Comparison of ENCODE assay signal across 10 cellular contexts in the genomic region with DNA sequence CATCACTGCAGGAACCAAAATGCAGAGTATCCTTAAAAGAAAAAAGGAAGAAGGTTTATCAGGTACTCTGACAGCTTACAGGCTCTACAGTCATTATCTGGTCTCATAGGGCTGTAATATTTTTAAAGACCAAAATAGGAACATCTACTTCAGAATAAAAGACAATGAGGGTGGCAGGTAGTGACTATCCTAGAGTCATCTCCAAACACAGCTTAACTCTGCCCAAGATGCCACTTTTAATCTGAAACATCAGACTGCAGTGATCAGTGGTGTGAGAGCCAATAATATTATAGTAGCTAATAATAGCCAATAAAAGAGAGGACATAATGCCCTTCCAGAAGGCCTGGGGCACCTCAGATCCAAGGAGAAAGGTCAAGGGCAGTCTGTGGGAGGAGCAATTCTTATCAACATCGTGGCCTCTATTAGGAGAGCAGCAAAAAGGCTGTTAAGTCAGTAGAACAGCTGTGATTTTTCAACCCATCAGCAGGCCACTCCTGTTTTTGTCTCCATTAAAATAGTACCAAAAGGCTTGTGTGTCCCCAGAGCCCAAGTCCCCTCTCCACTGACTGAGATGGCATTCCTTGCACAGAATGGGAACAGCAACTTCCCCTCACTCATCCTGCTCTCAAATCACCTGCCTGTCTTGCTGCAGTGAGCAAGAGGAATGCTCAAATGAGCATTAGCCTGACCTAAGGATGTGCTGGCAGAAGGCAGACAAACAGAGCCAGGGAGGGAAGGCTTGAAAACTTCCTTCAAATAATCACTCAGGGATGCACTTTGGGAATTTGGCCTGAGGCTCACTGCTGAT. TPM values are rescaled to one million over a fixed set of nuclear protein-coding genes. Genes with fewer than 3 reads are reported as not detected.
DNase-seq lines count a peak whose midpoint lies in the region; ATAC-seq and TF ChIP-seq lines count a peak whose summit lies in the region.
"Had no signal": no experiment of that assay in that cellular context is flagged by ENCODE, and none has a peak within 500 bp of the region (broad histone marks: within the 10 kb centered on the region; RNA-seq: fewer than 3 reads in every experiment).

No MANE protein-coding gene starts in this region.

- H4K20me1 ChIP-seq in PC-3 (ENCODE audit: low read length): no peaks in the 10 kb centered on the region

- H3K4me1 Mint-ChIP-seq in progenitor cell of endocrine pancreas (ENCODE audit: low read depth): peaks cover 39% of the 10 kb centered on the region

- no peaks in the 10 kb centered on the region for H3F3A ChIP-seq in PC-3 (ENCODE audit: low read length, unreplicated experiment)

- H3K9me3 Mint-ChIP-seq in progenitor cell of endocrine pancreas (ENCODE audit: low read depth): no peaks in the 10 kb centered on the region
- H3K9me3 Mint-ChIP-seq: IgD-negative memory B cell had no signal

- H3K27ac Mint-ChIP-seq in progenitor cell of endocrine pancreas: peak overlapping the region; percentile 18

- H3K9me3 ChIP-seq in PC-3 (ENCODE audit: low read length) (no peaks in the 10 kb centered on the region), A673 (ENCODE audit: low read depth, low read length, poor library complexity, severe bottlenecking) (no peaks in the 10 kb centered on the region)
- H3K9me3 ChIP-seq: ascending aorta had no signal

- CTCF ChIA-PET in PC-3 (lab: Charles Lee): no interaction called here
- CTCF ChIA-PET in A673 (lab: Charles Lee): interaction anchor here (0.5 kb wide), 1 partner anchor 154 kb away, joined by 3 read pairs; no protein-coding TSS in a partner anchor

- no peak overlapping the region for H3K4me3 ChIP-seq in PC-3 (ENCODE audit: low read length)
- no peak overlapping the region for H3K4me3 ChIP-seq in fibroblast of the aortic adventitia (ENCODE audit: low read depth, low read length)
- H3K4me3 ChIP-seq in A673 (ENCODE audit: low read depth, low read length, poor library complexity, severe bottlenecking): no peak overlapping the region
- H3K4me3 ChIP-seq: ascending aorta had no signal

- TF ChIP-seq CTCF in PC-3 (conservative IDR thresholded peaks at IDR 0.05; ENCODE audit: low read depth, low read length) (no peak), fibroblast of the aortic adventitia (IDR thresholded peaks at IDR 0.05; ENCODE audit: insufficient read depth, low read length) (no peak), progenitor cell of endocrine pancreas (IDR thresholded peaks at IDR 0.05; ENCODE audit: unreplicated experiment) (no peak), A673 (conservative IDR thresholded peaks at IDR 0.05; ENCODE audit: low read depth, low read length) (no peak)

- H3K79me2 ChIP-seq in PC-3 (ENCODE audit: low read length): no peaks in the 10 kb centered on the region

- no peaks in the 10 kb centered on the region for H3K27me3 Mint-ChIP-seq in progenitor cell of endocrine pancreas
- H3K27me3 Mint-ChIP-seq: IgD-negative memory B cell had no signal

- intact Hi-C loops in PC-3 (cut with micrococcal nuclease): no loop called here
- intact Hi-C loops in A673 (cut with micrococcal nuclease; ENCODE audit: unreplicated experiment): no loop called here

- H2AFZ ChIP-seq in PC-3 (ENCODE audit: low read length): no peak overlapping the region

- H3K36me3 Mint-ChIP-seq in progenitor cell of endocrine pancreas (ENCODE audit: insufficient read depth): peaks cover 5% of the 10 kb centered on the region

- H3K27me3 ChIP-seq in PC-3 (ENCODE audit: low read length): no peaks in the 10 kb centered on the region
- no peaks in the 10 kb centered on the region for H3K27me3 ChIP-seq in A673 (replicated peaks; ENCODE audit: insufficient read depth, low read depth, low read length, poor library complexity)
- H3K27me3 ChIP-seq: ascending aorta had no signal

- H3K36me3 ChIP-seq in PC-3 (ENCODE audit: low read depth, low read length) (no peaks in the 10 kb centered on the region), A673 (ENCODE audit: insufficient read depth, low read length, poor library complexity, severe bottlenecking) (no peaks in the 10 kb centered on the region)
- H3K36me3 ChIP-seq: ascending aorta had no signal

- peak overlapping the region; percentile 20; the same call in 1 of the 2 replicates for H3K27ac ChIP-seq in PC-3 (ENCODE audit: low read length)
- no peak overlapping the region for H3K27ac ChIP-seq in A673 (ENCODE audit: low read depth, low read length, poor library complexity, severe bottlenecking)
- H3K27ac ChIP-seq: ascending aorta had no signal

- no peaks in the 10 kb centered on the region for H3K9me2 ChIP-seq in PC-3 (replicated peaks; ENCODE audit: low read length)

- H3K4me1 ChIP-seq in PC-3 (ENCODE audit: insufficient read depth, low read length) (peaks cover 41% of the 10 kb centered on the region), A673 (ENCODE audit: insufficient read depth, low read length, poor library complexity, severe bottlenecking) (peaks cover 5% of the 10 kb centered on the region)

- H3K9ac ChIP-seq in PC-3 (ENCODE audit: low read length): no peak overlapping the region

- DNase-seq in NCI-H82 (lab: John Stamatoyannopoulos, UW) (peak; percentile 15), NCI-H82 treated with DMSO at 0.1 percent for 48 hours (lab: John Stamatoyannopoulos, UW; ENCODE audit: unreplicated experiment) (no peak), PC-3 (peak; percentile 81), fibroblast of the aortic adventitia (ENCODE audit: low read depth) (peak; percentile 33), progenitor cell of endocrine pancreas (ENCODE audit: low spot score, unreplicated experiment) (no peak), GDM1 (lab: John Stamatoyannopoulos, UW) (no peak), A673 (ENCODE audit: low spot score) (no peak), cerebellum (ENCODE audit: low spot score) (no peak)

- BruUV-seq in PC-3 (replicated peaks; lab: Mats Ljungman, UMichigan) (TSS peak; percentile 55), A673 (replicated peaks; lab: Mats Ljungman, UMichigan) (no TSS peak)

- H3K4me3 Mint-ChIP-seq in progenitor cell of endocrine pancreas (ENCODE audit: low read depth): no peak overlapping the region

- POLR2A ChIA-PET in PC-3 (lab: Charles Lee; ENCODE audit: unreplicated experiment) (no interaction called here), A673 (lab: Charles Lee; ENCODE audit: low non-redundant PET) (no interaction called here)

- ATAC-seq in PC-3: peak; percentile 77

- H3K4me2 ChIP-seq in PC-3 (ENCODE audit: low read length): no peak overlapping the region

RNA-seq across cellular contexts. Expression of gene SPOCK2, which starts 20.7 kb away (rescaled TPM):
- total RNA-seq in PC-3 (2014; rRNA removed) (0.06 and 0.33 TPM in 2 replicates), fibroblast of the aortic adventitia (ENCODE audit: low replicate concordance) (0.36 and 0.98 TPM in 2 replicates), progenitor cell of endocrine pancreas (47.7 and 49.1 TPM in 2 replicates), A673 (2021) (0.11 and 0.32 TPM in 2 replicates), cerebellum (118 TPM)

Comparison
In these comparisons a context has a peak if more than half of its experiments do, and no peak if none do; other contexts are left out.
1. DNase-seq: peak in NCI-H82 (single experiment), PC-3 (single experiment) and fibroblast of the aortic adventitia (single experiment); none in NCI-H82 treated with DMSO at 0.1 percent for 48 hours (single experiment), progenitor cell of endocrine pancreas (single experiment), GDM1 (single experiment), A673 (single experiment) and cerebellum (single experiment).
2. RNA of gene SPOCK2, which starts 20.7 kb away (total RNA-seq): 118 TPM in cerebellum (single experiment) and 47.7 to 49.1 TPM in progenitor cell of endocrine pancreas; 0.36 to 0.98 TPM in fibroblast of the aortic adventitia, 0.06 to 0.33 TPM in PC-3 and 0.11 to 0.32 TPM in A673; every median in the first group is over 10 times any median in the second.